1 cellular context compared by ENCODE assay signal in genomic region chr10:120978589-120979252, GRCh38.
TF ChIP-seq lines count a peak whose summit lies in the region.

No MANE protein-coding gene starts in this region.

TF ChIP-seq in HEK293, 187 proteins besides CTCF, POLR2A, EP300 and RAD21 (continued from another document and continues in another):
- 0 out of 2 replicates have a peak, but pooled peaks have one; percentile 9 for TF ChIP-seq ZNF600 (tag by site-specific recombination; IDR thresholded peaks at IDR 0.05)
- TF ChIP-seq EGR2 (tag by site-specific recombination; IDR thresholded peaks at IDR 0.05; ENCODE audit: low read depth): peak; percentile 72
- peak; percentile 87 for TF ChIP-seq SP7 (tag by site-specific recombination; IDR thresholded peaks at IDR 0.05)
- TF ChIP-seq ZIC2 (tag by site-specific recombination; IDR thresholded peaks at IDR 0.05): peak; percentile 61
- peak; percentile 34; the same call in 1 of the 2 replicates for TF ChIP-seq ZFP3 (tag by site-specific recombination; IDR thresholded peaks at IDR 0.05; ENCODE audit: low read depth)
- TF ChIP-seq HOXA7 (CRISPR knock-in tag; IDR thresholded peaks at IDR 0.05; ENCODE audit: borderline replicate concordance): no peak
- TF ChIP-seq REST (tag by site-specific recombination; IDR thresholded peaks at IDR 0.05): no peak
- no peak for TF ChIP-seq ZNF10 (tag by site-specific recombination; IDR thresholded peaks at IDR 0.05)
- no peak for TF ChIP-seq ZNF658 (tag by site-specific recombination; IDR thresholded peaks at IDR 0.05)
- TF ChIP-seq ZBTB20 (tag by site-specific recombination; IDR thresholded peaks at IDR 0.05): peak; percentile 34; the same call in 1 of the 2 replicates
- no peak for TF ChIP-seq ZNF48 (tag by site-specific recombination; IDR thresholded peaks at IDR 0.05)
- no peak for TF ChIP-seq ZNF354C (tag by site-specific recombination; IDR thresholded peaks at IDR 0.05; ENCODE audit: borderline replicate concordance, low read depth)
- peak; percentile 84 for TF ChIP-seq KLF10 (tag by site-specific recombination; IDR thresholded peaks at IDR 0.05)
- TF ChIP-seq ZNF132 (tag by site-specific recombination; IDR thresholded peaks at IDR 0.05; ENCODE audit: borderline replicate concordance): no peak
- no peak for TF ChIP-seq YY2 (tag by site-specific recombination; IDR thresholded peaks at IDR 0.05)
- no peak for TF ChIP-seq ELK4 (IDR thresholded peaks at IDR 0.05; ENCODE audit: borderline replicate concordance, low read depth, low read length)
- TF ChIP-seq ZNF501 (tag by site-specific recombination; IDR thresholded peaks at IDR 0.05): 0 out of 2 replicates have a peak, but pooled peaks have one; percentile 14
- peak; percentile 33; the same call in 1 of the 2 replicates for TF ChIP-seq ZBTB8A (tag by site-specific recombination; IDR thresholded peaks at IDR 0.05)
- TF ChIP-seq ZNF146 (tag by site-specific recombination; IDR thresholded peaks at IDR 0.05): no peak
- no peak for TF ChIP-seq SP2 (tag by site-specific recombination; IDR thresholded peaks at IDR 0.05)
- TF ChIP-seq ZNF426 (tag by site-specific recombination; IDR thresholded peaks at IDR 0.05): no peak
- TF ChIP-seq ZSCAN30 (tag by site-specific recombination; IDR thresholded peaks at IDR 0.05): peak; percentile 48; the same call in 1 of the 2 replicates
- peak; percentile 93 for TF ChIP-seq HOXD13 (CRISPR knock-in tag; IDR thresholded peaks at IDR 0.05; ENCODE audit: borderline replicate concordance)
- TF ChIP-seq KLF8 (tag by site-specific recombination; IDR thresholded peaks at IDR 0.05): peak; percentile 73
- TF ChIP-seq ZNF555 (tag by site-specific recombination; conservative IDR thresholded peaks at IDR 0.05): no peak
- TF ChIP-seq ZNF391 (tag by site-specific recombination; IDR thresholded peaks at IDR 0.05; ENCODE audit: borderline replicate concordance, low read depth): peak; percentile 53; the same call in 1 of the 2 replicates
- no peak for TF ChIP-seq ZNF837 (tag by site-specific recombination; IDR thresholded peaks at IDR 0.05)
- TF ChIP-seq ZNF645 (tag by site-specific recombination; IDR thresholded peaks at IDR 0.05): no peak
- TF ChIP-seq ZBTB1 (tag by site-specific recombination; IDR thresholded peaks at IDR 0.05): peak; percentile 48; the same call in 1 of the 2 replicates
- no peak for TF ChIP-seq ZNF221 (tag by site-specific recombination; IDR thresholded peaks at IDR 0.05; ENCODE audit: borderline replicate concordance)
- TF ChIP-seq BCL11B (tag by site-specific recombination; IDR thresholded peaks at IDR 0.05; ENCODE audit: low read depth): 0 out of 2 replicates have a peak, but pooled peaks have one; percentile 43
- TF ChIP-seq ZNF830 (tag by site-specific recombination; IDR thresholded peaks at IDR 0.05; ENCODE audit: low read depth): no peak
- TF ChIP-seq PRDM4 (tag by site-specific recombination; IDR thresholded peaks at IDR 0.05): peak; percentile 79
- peak; percentile 92 for TF ChIP-seq PRDM6 (tag by site-specific recombination; IDR thresholded peaks at IDR 0.05)
- TF ChIP-seq ZNF580 (tag by site-specific recombination; IDR thresholded peaks at IDR 0.05): peak; percentile 91
- peak; percentile 67 for TF ChIP-seq OSR2 (tag by site-specific recombination; IDR thresholded peaks at IDR 0.05)
- no peak for TF ChIP-seq MYNN (tag by site-specific recombination; IDR thresholded peaks at IDR 0.05; ENCODE audit: borderline replicate concordance)
- TF ChIP-seq ZNF335 (tag by site-specific recombination; conservative IDR thresholded peaks at IDR 0.05): no peak; the same call in 1 of the 2 replicates
- peak; percentile 22; the same call in 1 of the 2 replicates for TF ChIP-seq ZNF341 (tag by site-specific recombination; IDR thresholded peaks at IDR 0.05; ENCODE audit: low read depth)
- TF ChIP-seq ZBTB48 (tag by site-specific recombination; IDR thresholded peaks at IDR 0.05): no peak
- no peak for TF ChIP-seq ZNF302 (tag by site-specific recombination; IDR thresholded peaks at IDR 0.05; ENCODE audit: low read depth)
- TF ChIP-seq TCF7L2 (IDR thresholded peaks at IDR 0.05; ENCODE audit: borderline replicate concordance, low read depth, low read length): peak; percentile 92
- peak; percentile 89 for TF ChIP-seq ZEB2 (tag by site-specific recombination; IDR thresholded peaks at IDR 0.05)
- TF ChIP-seq ZNF585B (tag by site-specific recombination; IDR thresholded peaks at IDR 0.05): no peak
- TF ChIP-seq ZNF558 (tag by site-specific recombination; IDR thresholded peaks at IDR 0.05): 0 out of 2 replicates have a peak, but pooled peaks have one; percentile 39
- TF ChIP-seq ZFP69B (tag by site-specific recombination; IDR thresholded peaks at IDR 0.05): peak; percentile 66
- TF ChIP-seq INSM2 (tag by site-specific recombination; IDR thresholded peaks at IDR 0.05): peak; percentile 92
- TF ChIP-seq ZNF184 (tag by site-specific recombination; IDR thresholded peaks at IDR 0.05): 0 out of 2 replicates have a peak, but pooled peaks have one; percentile 10
- no peak for TF ChIP-seq ZNF529 (tag by site-specific recombination; IDR thresholded peaks at IDR 0.05; ENCODE audit: insufficient replicate concordance)
- TF ChIP-seq SETDB1 (IDR thresholded peaks at IDR 0.05; ENCODE audit: insufficient read length, low read length): no peak
- no peak for TF ChIP-seq ZNF169 (tag by site-specific recombination; IDR thresholded peaks at IDR 0.05)
- peak; percentile 97 for TF ChIP-seq ZNF843 (tag by site-specific recombination; IDR thresholded peaks at IDR 0.05)
- no peak for TF ChIP-seq ZNF26 (tag by site-specific recombination; IDR thresholded peaks at IDR 0.05)
- TF ChIP-seq ZNF621 (tag by site-specific recombination; IDR thresholded peaks at IDR 0.05): no peak
- TF ChIP-seq PBX3 (CRISPR knock-in tag; IDR thresholded peaks at IDR 0.05): no peak
- no peak for TF ChIP-seq ZNF311 (tag by site-specific recombination; IDR thresholded peaks at IDR 0.05; ENCODE audit: borderline replicate concordance)
- no peak for TF ChIP-seq ZNF777 (tag by site-specific recombination; IDR thresholded peaks at IDR 0.05; ENCODE audit: borderline replicate concordance)
